1 cellular context compared by ENCODE assay signal in genomic region chr4:101102114-101102752, GRCh38.
TF ChIP-seq lines count a peak whose summit lies in the region.

No MANE protein-coding gene starts in this region.

TF ChIP-seq in IMR-90, 13 proteins besides CTCF, POLR2A, EP300 and RAD21 (continued from another document):
- TF ChIP-seq, protein P1, sequence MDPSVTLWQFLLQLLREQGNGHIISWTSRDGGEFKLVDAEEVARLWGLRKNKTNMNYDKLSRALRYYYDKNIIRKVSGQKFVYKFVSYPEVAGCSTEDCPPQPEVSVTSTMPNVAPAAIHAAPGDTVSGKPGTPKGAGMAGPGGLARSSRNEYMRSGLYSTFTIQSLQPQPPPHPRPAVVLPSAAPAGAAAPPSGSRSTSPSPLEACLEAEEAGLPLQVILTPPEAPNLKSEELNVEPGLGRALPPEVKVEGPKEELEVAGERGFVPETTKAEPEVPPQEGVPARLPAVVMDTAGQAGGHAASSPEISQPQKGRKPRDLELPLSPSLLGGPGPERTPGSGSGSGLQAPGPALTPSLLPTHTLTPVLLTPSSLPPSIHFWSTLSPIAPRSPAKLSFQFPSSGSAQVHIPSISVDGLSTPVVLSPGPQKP (IDR thresholded peaks at IDR 0.05; ENCODE audit: borderline replicate concordance, low read depth, low read length), result no peak
- no peak for TF ChIP-seq CHD1 (IDR thresholded peaks at IDR 0.05; ENCODE audit: low read depth, low read length)
- no peak for TF ChIP-seq NFE2L2 (IDR thresholded peaks at IDR 0.05; ENCODE audit: low read depth, low read length)
- no peak for TF ChIP-seq CEBPB (IDR thresholded peaks at IDR 0.05; ENCODE audit: low read depth, low read length)
- no peak for TF ChIP-seq SMC3 (IDR thresholded peaks at IDR 0.05; ENCODE audit: low read depth, low read length)
- TF ChIP-seq MXI1 (IDR thresholded peaks at IDR 0.05; ENCODE audit: borderline replicate concordance, low read depth, low read length), result no peak
